ENCODE assay signal across 13 cellular contexts in the genomic region with DNA sequence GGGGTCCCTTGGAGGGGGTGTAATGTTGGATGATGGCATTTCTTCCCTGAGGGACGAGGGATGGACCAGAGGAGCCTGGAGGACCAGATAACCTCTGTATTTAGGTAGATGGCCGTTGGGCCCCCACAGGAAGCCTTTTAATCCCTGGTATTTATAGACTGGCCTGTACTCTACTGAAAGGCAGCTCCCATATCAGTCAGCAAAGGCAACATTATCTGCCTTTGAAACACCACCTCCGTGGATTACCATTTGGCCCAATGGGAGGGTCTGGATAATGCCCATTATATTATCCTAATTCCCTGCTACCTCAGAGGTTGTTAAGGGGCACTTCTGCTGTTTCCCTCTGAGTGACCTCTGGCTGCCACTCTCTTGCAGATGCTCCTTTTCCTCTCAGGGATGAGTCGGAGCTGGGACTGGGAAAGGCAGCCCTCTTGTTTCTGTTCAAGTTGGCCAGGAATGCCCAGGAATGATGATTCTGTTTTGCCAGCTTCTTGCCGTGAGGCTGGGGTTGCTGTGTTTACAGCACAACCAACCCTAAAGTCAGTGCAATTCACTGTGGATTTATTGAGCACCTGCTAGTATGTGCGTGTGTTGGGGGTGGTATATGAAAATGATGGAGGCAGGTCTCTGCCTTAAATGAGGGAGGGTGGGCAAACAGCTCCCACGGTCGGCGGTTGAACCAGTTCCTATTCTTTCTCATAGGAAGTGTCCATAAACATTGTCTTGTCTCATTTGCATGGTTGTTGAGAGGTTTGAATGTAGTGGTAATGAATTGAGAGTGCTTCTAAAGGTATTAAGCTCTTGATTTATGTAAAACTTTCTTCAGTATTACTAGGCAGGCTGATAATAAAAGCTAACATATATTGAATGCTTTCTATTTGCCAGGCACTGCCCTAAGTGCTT.
DNase-seq lines count a peak whose midpoint lies in the region; ATAC-seq, FAIRE-seq and TF ChIP-seq lines count a peak whose summit lies in the region.
"Had no signal": no experiment of that assay in that cellular context is flagged by ENCODE, and none has a peak within 500 bp of the region (broad histone marks: within the 10 kb centered on the region; RNA-seq: fewer than 3 reads in every experiment).

No MANE protein-coding gene starts in this region.

- no peaks in the 10 kb centered on the region for H4K20me1 ChIP-seq in OCI-LY1 (ENCODE audit: insufficient read depth, low read length)

- no peak for FAIRE-seq in HTR-8/SVneo (lab: Jason Lieb, UNC)
- FAIRE-seq: A549, TTC549 had no signal

- peak; percentile 21 for DNase-seq in NCI-H2227 (lab: John Stamatoyannopoulos, UW; ENCODE audit: unreplicated experiment)
- DNase-seq in NCI-H2227 treated with DMSO at 0.1 percent for 48 hours (lab: John Stamatoyannopoulos, UW), result no peak
- DNase-seq in kidney tubule cell (ENCODE audit: low spot score), result peak; percentile 30
- no peak for DNase-seq in HTR-8/SVneo (ENCODE audit: insufficient read length, low spot score)
- DNase-seq in NCI-H345 treated with DMSO at 0.1 percent for 48 hours (lab: John Stamatoyannopoulos, UW; ENCODE audit: unreplicated experiment), result no peak
- DNase-seq: NCI-H2171 had no signal

- peaks cover 100% of the 10 kb centered on the region for H3K4me1 ChIP-seq in OCI-LY1 (ENCODE audit: insufficient read depth, low read length, severe bottlenecking)

- H3K9ac ChIP-seq in OCI-LY1 (ENCODE audit: low read length), result peak overlapping the region; percentile 12; the same call in 1 of the 2 replicates

- H3K4me2 ChIP-seq in OCI-LY1 (ENCODE audit: low read length), result peak overlapping the region; percentile 52
- H3K4me2 ChIP-seq: A549 had no signal

- no peak for TF ChIP-seq CTCF in OCI-LY1 (IDR thresholded peaks at IDR 0.05; ENCODE audit: low read length)

- H3F3A ChIP-seq in OCI-LY1 (ENCODE audit: insufficient read depth, low read length), result 0 out of 2 replicates have a peak, but pooled peaks cover 9% of the 10 kb centered on the region

- ATAC-seq in GM19328 (IDR thresholded peaks at IDR 0.05; ENCODE audit: unreplicated experiment) (peak; percentile 33), HG03095 (IDR thresholded peaks at IDR 0.05; ENCODE audit: unreplicated experiment) (no peak)
- ATAC-seq: A549, gastroesophageal sphincter had no signal

- no peaks in the 10 kb centered on the region for H3K27me3 ChIP-seq in OCI-LY1 (ENCODE audit: insufficient read depth, low read length)
- H3K27me3 ChIP-seq: breast epithelium, gastroesophageal sphincter had no signal

- peaks cover 13% of the 10 kb centered on the region; the same call in 1 of the 2 replicates for H3K36me3 ChIP-seq in OCI-LY1 (ENCODE audit: insufficient read depth, low read length)
- H3K36me3 ChIP-seq: breast epithelium, gastroesophageal sphincter had no signal

- no peaks in the 10 kb centered on the region for H3K9me2 ChIP-seq in OCI-LY1 (ENCODE audit: low read depth, low read length)

- H2AFZ ChIP-seq in OCI-LY1 (ENCODE audit: low read length), result no peak overlapping the region

- H3K79me2 ChIP-seq in OCI-LY1 (ENCODE audit: insufficient read depth, low read length), result peaks cover 100% of the 10 kb centered on the region

- peak overlapping the region; percentile 29 for H3K4me3 ChIP-seq in OCI-LY1 (ENCODE audit: low read depth, low read length, poor library complexity, severe bottlenecking)
- H3K4me3 ChIP-seq: A549, breast epithelium, gastroesophageal sphincter had no signal

- peak overlapping the region; percentile 81 for H3K27ac ChIP-seq in OCI-LY1 (ENCODE audit: low read depth, low read length, poor library complexity, severe bottlenecking)
- H3K27ac ChIP-seq: A549, breast epithelium had no signal

- H3K9me3 ChIP-seq in OCI-LY1 (ENCODE audit: low read length), result no peaks in the 10 kb centered on the region
- H3K9me3 ChIP-seq: A549, breast epithelium, gastroesophageal sphincter had no signal

Comparison
In these comparisons a context has a peak if more than half of its experiments do, and no peak if none do; other contexts are left out.
1. DNase-seq: peak in NCI-H2227 (single experiment) and kidney tubule cell (single experiment); none in NCI-H2227 treated with DMSO at 0.1 percent for 48 hours (single experiment), HTR-8/SVneo (single experiment) and NCI-H345 treated with DMSO at 0.1 percent for 48 hours (single experiment).